Comparison of ENCODE assay signal across 33 cellular contexts in the genomic region with DNA sequence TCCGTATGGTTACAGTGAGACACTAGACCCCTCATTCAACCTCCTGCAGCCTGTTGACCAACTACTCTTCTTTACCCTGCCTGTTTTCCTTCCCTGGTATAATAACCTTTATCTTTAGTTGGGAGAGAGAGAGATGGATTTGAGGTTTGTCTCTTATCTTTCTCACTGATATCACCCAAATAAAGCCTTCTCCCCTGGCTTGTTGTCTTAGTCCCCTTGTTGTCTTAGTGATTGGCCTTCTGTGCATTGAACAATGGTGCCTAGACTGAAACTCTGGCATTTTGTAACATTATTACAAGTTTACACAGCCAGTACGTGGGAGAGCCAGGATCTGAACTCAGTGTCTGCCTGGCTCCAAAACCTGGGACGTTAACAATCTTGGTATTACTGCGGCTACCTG.
A peak's percentile ranks its signal among the peaks of the same experiment; 100 is the strongest.
DNase-seq lines count a peak whose midpoint lies in the region; ATAC-seq, FAIRE-seq and TF ChIP-seq lines count a peak whose summit lies in the region.
"Had no signal": no experiment of that assay in that cellular context is flagged by ENCODE, and none has a peak within 500 bp of the region (broad histone marks: within the 10 kb centered on the region; RNA-seq: fewer than 3 reads in every experiment).

No MANE protein-coding gene starts in this region.

- H3K4me1 ChIP-seq in HepG2 (ENCODE audit: insufficient read depth, low read length): no peaks in the 10 kb centered on the region
- no peaks in the 10 kb centered on the region for H3K4me1 ChIP-seq in right lobe of liver
- H3K4me1 ChIP-seq in endodermal cell (ENCODE audit: control insufficient read depth, insufficient read depth, low read length): no peaks in the 10 kb centered on the region
- H3K4me1 ChIP-seq: A549; BE2C; BLaER1; BLaER1 treated with 17β-estradiol and CSF1 and Interleukin-3, amounts not matched to agents 10 nM and 100 nM; Caco-2 had no signal

- in situ Hi-C loops in HepG2 (cut with HindIII; ENCODE audit: extremely low pct_ligation_motif_present, low pct_unique_long_range_greater_than_20kb): no loop called here

- ATAC-seq in HepG2 (no peak), right lobe of liver (no peak)
- ATAC-seq: A549; CD8-positive, alpha-beta T cell had no signal

- no peak overlapping the region for H3K27ac Mint-ChIP-seq in endodermal cell
- H3K27ac Mint-ChIP-seq: B cell; CD14-positive monocyte; CD4-positive, alpha-beta memory T cell; CD4-positive, alpha-beta T cell; CD4-positive, CD25-positive, alpha-beta regulatory T cell; CD8-positive, alpha-beta memory T cell; CD8-positive, alpha-beta T cell had no signal

- H3K4me3 ChIP-seq in HepG2 (replicated peaks in 1 of 3; ENCODE audit: insufficient read depth in 1 of 3, low read depth in 2 of 3, low read length in 3 of 3) (no peak overlapping the region), right lobe of liver (no peak overlapping the region), endodermal cell (ENCODE audit: low read length) (peak overlapping the region; percentile 1)
- H3K4me3 ChIP-seq: A549; BLaER1; BLaER1 treated with 17β-estradiol and CSF1 and Interleukin-3, amounts not matched to agents 10 nM and 100 nM had no signal

- H3K27me3 Mint-ChIP-seq in endodermal cell (ENCODE audit: insufficient read depth): peaks cover 5% of the 10 kb centered on the region
- H3K27me3 Mint-ChIP-seq: B cell; CD4-positive, alpha-beta T cell; CD4-positive, CD25-positive, alpha-beta regulatory T cell had no signal

- H3K9ac ChIP-seq in HepG2 (ENCODE audit: insufficient read depth, low read depth, low read length) (no peak overlapping the region), endodermal cell (ENCODE audit: extremely low read depth, low read length, poor library complexity, severe bottlenecking) (no peak overlapping the region)
- H3K9ac ChIP-seq: BLaER1; BLaER1 treated with 17β-estradiol and CSF1 and Interleukin-3, amounts not matched to agents 10 nM and 100 nM had no signal

- H3K4me2 ChIP-seq in HepG2 (ENCODE audit: low read depth, low read length): no peak overlapping the region
- H3K4me2 ChIP-seq: A549; BLaER1; BLaER1 treated with 17β-estradiol and CSF1 and Interleukin-3, amounts not matched to agents 10 nM and 100 nM had no signal

- TF ChIP-seq CTCF in HepG2 (CRISPR knock-in tag; IDR thresholded peaks at IDR 0.05) (no peak), right lobe of liver (IDR thresholded peaks at IDR 0.05) (no peak), endodermal cell (conservative IDR thresholded peaks at IDR 0.05) (no peak)

- TF ChIP-seq RAD21 in HepG2 (CRISPR knock-in tag; IDR thresholded peaks at IDR 0.05): no peak

- H3K4me3 Mint-ChIP-seq in endodermal cell: no peak overlapping the region
- H3K4me3 Mint-ChIP-seq: B cell; CD14-positive monocyte; CD4-positive, alpha-beta memory T cell; CD4-positive, alpha-beta T cell; CD4-positive, CD25-positive, alpha-beta regulatory T cell; CD8-positive, alpha-beta memory T cell; CD8-positive, alpha-beta T cell had no signal

- intact Hi-C loops in HepG2 (cut with micrococcal nuclease; ENCODE audit: unreplicated experiment) (no loop called here), right lobe of liver (cut with DNase I) (no loop called here)

- peaks cover 5% of the 10 kb centered on the region for H3K36me3 Mint-ChIP-seq in endodermal cell (ENCODE audit: low read depth)
- H3K36me3 Mint-ChIP-seq: CD14-positive monocyte; CD4-positive, alpha-beta memory T cell; CD4-positive, CD25-positive, alpha-beta regulatory T cell; CD8-positive, alpha-beta T cell had no signal

- peaks cover 69% of the 10 kb centered on the region for H3K9me3 ChIP-seq in HepG2 (ENCODE audit: low read length)
- H3K9me3 ChIP-seq in right lobe of liver: no peaks in the 10 kb centered on the region
- H3K9me3 ChIP-seq in endodermal cell (ENCODE audit: control insufficient read depth, low read length): peaks cover 35% of the 10 kb centered on the region
- H3K9me3 ChIP-seq: A549, BE2C, Caco-2 had no signal

- no peak for DNase-seq in HepG2 (ENCODE audit: low spot score)
- DNase-seq in right lobe of liver: no peak
- no peak for DNase-seq in endodermal cell
- DNase-seq in NCI-H748 treated with DMSO at 0.1 percent for 48 hours (lab: John Stamatoyannopoulos, UW): no peak
- DNase-seq: 8988T; ACHN; AML-193; BE2C; C1 segment of cervical spinal cord; Caco-2; Calu3; CD4-positive, alpha-beta memory T cell; CD4-positive, alpha-beta T cell; CD4-positive, CD25-positive, alpha-beta regulatory T cell; CD8-positive, alpha-beta memory T cell; CD8-positive, alpha-beta T cell; COR-L47; DMS 273 treated with DMSO at 0.1 percent for 48 hours; DMS153; DMS53; DMS79; DMS79 treated with DMSO at 0.1 percent for 48 hours; DND-41; EL had no signal

- no peak for FAIRE-seq in HepG2 (lab: Jason Lieb, UNC)
- FAIRE-seq: A204.1, A549, D721Med had no signal

- H3K36me3 ChIP-seq in HepG2 (replicated peaks in 1 of 2; ENCODE audit: control insufficient read depth in 1 of 2, insufficient read depth in 2 of 2, low read length in 2 of 2) (no peaks in the 10 kb centered on the region), right lobe of liver (no peaks in the 10 kb centered on the region), endodermal cell (ENCODE audit: control insufficient read depth, insufficient read depth, low read length) (no peaks in the 10 kb centered on the region)
- H3K36me3 ChIP-seq: BE2C, BLaER1 had no signal

- 35% methylated on average over 4 of the region's 4 CpGs for WGBS in HepG2 (ENCODE audit: low lambda C conversion rate)
- 45% methylated on average over 4 of the region's 4 CpGs for WGBS in right lobe of liver (ENCODE audit: insufficient coverage, low coverage, low lambda C conversion rate, missing lambda C conversion rate)
- 87 to 100% methylated on average over 1 to 4 of the region's 4 CpGs for WGBS in endodermal cell (ENCODE audit: insufficient coverage in 1 of 2, insufficient read length in 1 of 2), 2 experiments

- TF ChIP-seq POLR2A in HepG2 (IDR thresholded peaks at IDR 0.05; ENCODE audit: insufficient read depth in 1 of 2, low read depth in 2 of 2, low read length in 2 of 2) (no peak), right lobe of liver (IDR thresholded peaks at IDR 0.05) (no peak)

- TF ChIP-seq EP300 in HepG2 (IDR thresholded peaks at IDR 0.05; ENCODE audit: low read depth in 2 of 2, low read length in 2 of 2) (no peak), HepG2 (CRISPR knock-in tag; IDR thresholded peaks at IDR 0.05; ENCODE audit: borderline replicate concordance) (no peak)

- H3K27ac ChIP-seq in HepG2 (ENCODE audit: extremely low read length, insufficient read depth, low read length) (no peak overlapping the region), right lobe of liver (no peak overlapping the region), endodermal cell (ENCODE audit: low read depth, low read length) (no peak overlapping the region)
- H3K27ac ChIP-seq: 22Rv1; A549; BLaER1; BLaER1 treated with 17β-estradiol and CSF1 and Interleukin-3, amounts not matched to agents 10 nM and 100 nM; C4-2B had no signal

- H3K27me3 ChIP-seq in HepG2 (ENCODE audit: control insufficient read depth in 1 of 2, insufficient read depth in 2 of 2, low read length in 2 of 2) (no peaks in the 10 kb centered on the region), right lobe of liver (no peaks in the 10 kb centered on the region), endodermal cell (ENCODE audit: control insufficient read depth, insufficient read depth, low read length, poor library complexity, severe bottlenecking) (no peaks in the 10 kb centered on the region)
- H3K27me3 ChIP-seq: BE2C; BLaER1; BLaER1 treated with 17β-estradiol and CSF1 and Interleukin-3, amounts not matched to agents 10 nM and 100 nM had no signal

- no TSS peak for BruUV-seq in HepG2 (replicated peaks; lab: Mats Ljungman, UMichigan)

- POLR2A ChIA-PET in HepG2 (lab: Yijun Ruan, JAX): no interaction called here

- CTCF ChIA-PET in HepG2 (lab: Yijun Ruan, JAX; ENCODE audit: low intra/inter-chr PET ratio, low total read pairs): no interaction called here

- peaks cover 32% of the 10 kb centered on the region for H3K9me3 Mint-ChIP-seq in endodermal cell

- H2AFZ ChIP-seq in HepG2 (ENCODE audit: low read length): no peak overlapping the region

- no peaks in the 10 kb centered on the region for H3K4me1 Mint-ChIP-seq in endodermal cell
- H3K4me1 Mint-ChIP-seq: B cell; CD14-positive monocyte; CD4-positive, alpha-beta memory T cell; CD4-positive, CD25-positive, alpha-beta regulatory T cell; CD8-positive, alpha-beta memory T cell had no signal

- H4K20me1 ChIP-seq in HepG2 (ENCODE audit: insufficient read depth, low read length): no peaks in the 10 kb centered on the region
- H4K20me1 ChIP-seq: BLaER1; BLaER1 treated with 17β-estradiol and CSF1 and Interleukin-3, amounts not matched to agents 10 nM and 100 nM had no signal

- no peaks in the 10 kb centered on the region for H3K79me2 ChIP-seq in HepG2 (ENCODE audit: insufficient read depth, low read length)

TF ChIP-seq in HepG2, 621 proteins besides CTCF, POLR2A, EP300 and RAD21:
- TF ChIP-seq ZNF124 (CRISPR knock-in tag; IDR thresholded peaks at IDR 0.05) (peak; percentile 92), ZNF557 (CRISPR knock-in tag; IDR thresholded peaks at IDR 0.05) (no peak)
- TF ChIP-seq, protein P1, sequence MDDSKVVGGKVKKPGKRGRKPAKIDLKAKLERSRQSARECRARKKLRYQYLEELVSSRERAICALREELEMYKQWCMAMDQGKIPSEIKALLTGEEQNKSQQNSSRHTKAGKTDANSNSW (CRISPR knock-in tag; IDR thresholded peaks at IDR 0.05; ENCODE audit: borderline replicate concordance): no peak
TF ChIP-seq in HepG2: peak in this region for 1.
